ENCODE assay signal across 21 cellular contexts in genomic region chr13:48654511-48654910, GRCh38. TPM values are rescaled to one million over a fixed set of nuclear protein-coding genes. Genes with fewer than 3 reads are reported as not detected.
A peak's percentile ranks its signal among the peaks of the same experiment; 100 is the strongest.
DNase-seq lines count a peak whose midpoint lies in the region; ATAC-seq, FAIRE-seq and TF ChIP-seq lines count a peak whose summit lies in the region.
"Had no signal": no experiment of that assay in that cellular context is flagged by ENCODE, and none has a peak within 500 bp of the region (broad histone marks: within the 10 kb centered on the region; RNA-seq: fewer than 3 reads in every experiment).

No MANE protein-coding gene starts in this region.

- no peak overlapping the region for H3K27ac Mint-ChIP-seq in activated CD4-positive, alpha-beta T cell treated with anti-CD3 and anti-CD28 coated beads for 36 hours
- H3K27ac Mint-ChIP-seq in natural killer cell = peak overlapping the region; percentile 89 to 95

- H3K36me3 Mint-ChIP-seq in activated CD4-positive, alpha-beta T cell treated with anti-CD3 and anti-CD28 coated beads for 36 hours (ENCODE audit: low read depth) = no peaks in the 10 kb centered on the region
- H3K36me3 Mint-ChIP-seq in natural killer cell = no peaks in the 10 kb centered on the region

- H3K9ac ChIP-seq in OCI-LY3 (ENCODE audit: low read length) = no peak overlapping the region

- H3K4me2 ChIP-seq in OCI-LY3 (ENCODE audit: low read length) (peak overlapping the region; percentile 62; the same call in 1 of the 2 replicates), OCI-LY7 (ENCODE audit: low read length) (no peak overlapping the region)

- H3K4me1 ChIP-seq in OCI-LY3 (ENCODE audit: low read length) (peaks cover 42% of the 10 kb centered on the region), OCI-LY7 (ENCODE audit: insufficient read depth, low read length, poor library complexity, severe bottlenecking) (no peaks in the 10 kb centered on the region)

- H3K4me3 ChIP-seq in OCI-LY3 (ENCODE audit: low read length) (no peak overlapping the region), OCI-LY7 (ENCODE audit: low read depth, low read length, poor library complexity, severe bottlenecking) (no peak overlapping the region)
- H3K4me3 ChIP-seq: BLaER1 treated with 17β-estradiol and CSF1 and Interleukin-3, amounts not matched to agents 10 nM and 100 nM; esophagus muscularis mucosa had no signal

- BruUV-seq in OCI-LY7 (replicated peaks; lab: Mats Ljungman, UMichigan) = no TSS peak

- H3K27ac ChIP-seq in OCI-LY3 (ENCODE audit: low read length) (no peak overlapping the region), OCI-LY7 (ENCODE audit: low read depth, low read length, poor library complexity, severe bottlenecking) (no peak overlapping the region)

- intact Hi-C loops in activated CD4-positive, alpha-beta T cell treated with anti-CD3 and anti-CD28 coated beads for 36 hours (cut with DNase I, micrococcal nuclease) = loop anchor here (5.0 kb wide), 4 partner anchors 47 to 323 kb away; partner anchors contain the start of gene FNDC3A (in 1 of the 2)
- intact Hi-C loops in natural killer cell (cut with micrococcal nuclease) = loop anchor here (5.0 kb wide), 1 partner anchor 53 kb away; no protein-coding TSS in a partner anchor
- intact Hi-C loops in OCI-LY7 (cut with micrococcal nuclease; ENCODE audit: unreplicated experiment) = no loop called here

- no peaks in the 10 kb centered on the region for H3K9me3 ChIP-seq in OCI-LY3 (ENCODE audit: insufficient read depth, low read length)
- H3K9me3 ChIP-seq in OCI-LY7 (ENCODE audit: low read length) = no peaks in the 10 kb centered on the region
- H3K9me3 ChIP-seq: BLaER1 treated with 17β-estradiol and CSF1 and Interleukin-3, amounts not matched to agents 10 nM and 100 nM; esophagus muscularis mucosa; tibial nerve had no signal

- ATAC-seq in activated CD4-positive, alpha-beta T cell treated with anti-CD3 and anti-CD28 coated beads for 36 hours = no peak
- no peak for ATAC-seq in natural killer cell
- ATAC-seq: HepG2, left colon had no signal

- H4K20me1 ChIP-seq in OCI-LY3 (ENCODE audit: insufficient read depth, low read length) (no peaks in the 10 kb centered on the region), OCI-LY7 (ENCODE audit: insufficient read depth, low read length) (no peaks in the 10 kb centered on the region)
- H4K20me1 ChIP-seq: BLaER1 treated with 17β-estradiol and CSF1 and Interleukin-3, amounts not matched to agents 10 nM and 100 nM had no signal

- H3K27me3 Mint-ChIP-seq in activated CD4-positive, alpha-beta T cell treated with anti-CD3 and anti-CD28 coated beads for 36 hours = no peaks in the 10 kb centered on the region
- H3K27me3 Mint-ChIP-seq in natural killer cell (ENCODE audit: low read depth in 2 of 2) = no peaks in the 10 kb centered on the region

- no peak for DNase-seq in activated CD4-positive, alpha-beta T cell treated with anti-CD3 and anti-CD28 coated beads for 36 hours
- no peak for DNase-seq in activated CD4-positive, alpha-beta T cell treated with anti-CD3 and anti-CD28 coated beads for 48 hours
- DNase-seq in fibroblast of peridontal ligament (ENCODE audit: extremely low read depth) (peak; percentile 23), natural killer cell (no peak), iPS-NIHi7 (ENCODE audit: extremely low spot score) (no peak), OCI-LY7 (ENCODE audit: low spot score) (no peak), D721Med (ENCODE audit: insufficient read length, low spot score) (no peak)
- DNase-seq: 8988T; activated naive CD4-positive, alpha-beta T cell; left colon; MM.1S; NCI-H2029 treated with DMSO at 0.1 percent for 48 hours; small intestine had no signal

- H3K79me2 ChIP-seq in OCI-LY3 (ENCODE audit: low read length) (no peaks in the 10 kb centered on the region), OCI-LY7 (ENCODE audit: insufficient read depth, low read depth, low read length) (no peaks in the 10 kb centered on the region)

- peak overlapping the region; percentile 60 for H3K4me3 Mint-ChIP-seq in activated CD4-positive, alpha-beta T cell treated with anti-CD3 and anti-CD28 coated beads for 36 hours
- H3K4me3 Mint-ChIP-seq in natural killer cell = peak overlapping the region; percentile 92

- CTCF ChIA-PET in activated CD4-positive, alpha-beta T cell treated with anti-CD3 and anti-CD28 coated beads for 36 hours (lab: Charles Lee) = no interaction called here
- CTCF ChIA-PET in OCI-LY7 (lab: Charles Lee; ENCODE audit: unreplicated experiment) = no interaction called here

- no peak for TF ChIP-seq CTCF in OCI-LY3 (IDR thresholded peaks at IDR 0.05; ENCODE audit: low read depth, low read length)
- TF ChIP-seq CTCF in natural killer cell (IDR thresholded peaks at IDR 0.05) = no peak
- TF ChIP-seq CTCF in OCI-LY7 (conservative IDR thresholded peaks at IDR 0.05; ENCODE audit: low read length) = no peak
- TF ChIP-seq CTCF in D721Med (IDR thresholded peaks at IDR 0.05; ENCODE audit: insufficient read depth, missing control alignments) = no peak

- peaks cover 3% of the 10 kb centered on the region; the same call in 1 of the 2 replicates for H3K27me3 ChIP-seq in OCI-LY3 (ENCODE audit: low read depth, low read length)
- H3K27me3 ChIP-seq: BLaER1 treated with 17β-estradiol and CSF1 and Interleukin-3, amounts not matched to agents 10 nM and 100 nM; esophagus muscularis mucosa; tibial nerve had no signal

- POLR2A ChIA-PET in activated CD4-positive, alpha-beta T cell treated with anti-CD3 and anti-CD28 coated beads for 36 hours (lab: Charles Lee) = no interaction called here
- POLR2A ChIA-PET in OCI-LY7 (lab: Charles Lee) = no interaction called here

- no peaks in the 10 kb centered on the region for H3K36me3 ChIP-seq in OCI-LY3 (replicated peaks; ENCODE audit: low read depth, low read length)
- H3K36me3 ChIP-seq in OCI-LY7 (ENCODE audit: insufficient read depth, low read length) = no peaks in the 10 kb centered on the region
- H3K36me3 ChIP-seq: BLaER1 treated with 17β-estradiol and CSF1 and Interleukin-3, amounts not matched to agents 10 nM and 100 nM; esophagus muscularis mucosa; tibial nerve had no signal

- FAIRE-seq in D721Med (lab: Jason Lieb, UNC) = no peak
- FAIRE-seq: HepG2, small intestine, TTC549 had no signal

- peaks cover 42% of the 10 kb centered on the region for H3K4me1 Mint-ChIP-seq in activated CD4-positive, alpha-beta T cell treated with anti-CD3 and anti-CD28 coated beads for 36 hours
- H3K4me1 Mint-ChIP-seq in natural killer cell = peaks cover 41 to 54% of the 10 kb centered on the region in 2 donors

- no peaks in the 10 kb centered on the region for H3K9me2 ChIP-seq in OCI-LY7 (ENCODE audit: insufficient read depth, low read length)

- H2AFZ ChIP-seq in OCI-LY3 (ENCODE audit: low read depth, low read length) (no peak overlapping the region), OCI-LY7 (ENCODE audit: low read length) (no peak overlapping the region)

- H3K9me3 Mint-ChIP-seq in activated CD4-positive, alpha-beta T cell treated with anti-CD3 and anti-CD28 coated beads for 36 hours (ENCODE audit: low read depth) = no peaks in the 10 kb centered on the region
- H3K9me3 Mint-ChIP-seq in natural killer cell = no peaks in the 10 kb centered on the region

RNA-seq across cellular contexts. Expression of gene CYSLTR2, which starts 0.8 kb away (rescaled TPM):
- 1 to 10 TPM; 2.2 to 2.5 TPM for total RNA-seq in activated CD4-positive, alpha-beta T cell treated with anti-CD3 and anti-CD28 coated beads for 36 hours
- total RNA-seq in natural killer cell = 1 to 10 TPM; 5.3 to 8.6 (median 7.9) TPM
- 0.09 TPM in 1 of 2 replicates, not detected in the other for total RNA-seq in OCI-LY7 (2014; rRNA removed; shearing (Covaris generic))
- not detected in 2 replicates for total RNA-seq in OCI-LY7 (2022)
- total RNA-seq: Daoy, dermis microvascular lymphatic vessel endothelial cell, HepG2 had no signal
